ENCODE assay signal across 17 cellular contexts in genomic region chr3:18757476-18757875, GRCh38.
DNase-seq lines count a peak whose midpoint lies in the region; ATAC-seq and TF ChIP-seq lines count a peak whose summit lies in the region.
"Had no signal": no experiment of that assay in that cellular context is flagged by ENCODE, and none has a peak within 500 bp of the region (broad histone marks: within the 10 kb centered on the region; RNA-seq: fewer than 3 reads in every experiment).

No MANE protein-coding gene starts in this region.

- peak overlapping the region in 1 of 2 donors; percentile 16 for H3K4me3 ChIP-seq in mucosa of rectum (ENCODE audit: low read length in 2 of 2)
- H3K4me3 ChIP-seq in right cardiac atrium (ENCODE audit: low read length) = no peak overlapping the region
- H3K4me3 ChIP-seq: BLaER1 treated with 17β-estradiol and CSF1 and Interleukin-3, amounts not matched to agents 10 nM and 100 nM; heart right ventricle; lower lobe of right lung; uterus had no signal

- H3K9ac ChIP-seq in mucosa of rectum (ENCODE audit: low read depth in 1 of 2, low read length in 2 of 2) = no peak overlapping the region
- H3K9ac ChIP-seq: BLaER1 treated with 17β-estradiol and CSF1 and Interleukin-3, amounts not matched to agents 10 nM and 100 nM had no signal

- no TSS peak for BruUV-seq in Calu3 (replicated peaks; lab: Mats Ljungman, UMichigan)

- H3K36me3 Mint-ChIP-seq in T-helper 2 cell treated with Interferon-gamma antibody and Interleukin-4, amounts not matched to agents 5 μg/mL and 100 μg/mL, for 36 hours (ENCODE audit: low read depth) = no peaks in the 10 kb centered on the region
- peaks cover 5% of the 10 kb centered on the region for H3K36me3 Mint-ChIP-seq in Calu3 (ENCODE audit: insufficient read depth, unreplicated experiment)
- H3K36me3 Mint-ChIP-seq in activated T-helper 2 cell treated with anti-CD3 and anti-CD28 coated beads, Interferon-gamma antibody, Interleukin-2, Interleukin-4, amounts not matched to agents 10 μg/mL and 5 μg/mL and 100 μg/mL, durations not matched to agents 14 hours and 24 hours and 36 hours (ENCODE audit: low read depth) = peaks cover 10% of the 10 kb centered on the region

- H3K4me1 ChIP-seq in mucosa of rectum (ENCODE audit: control insufficient read depth in 2 of 2, insufficient read depth in 2 of 2, low read length in 2 of 2) = peaks cover 6 to 16% of the 10 kb centered on the region in 2 donors
- no peaks in the 10 kb centered on the region for H3K4me1 ChIP-seq in right cardiac atrium (ENCODE audit: control insufficient read depth, insufficient read depth, low read length)
- H3K4me1 ChIP-seq: BLaER1 treated with 17β-estradiol and CSF1 and Interleukin-3, amounts not matched to agents 10 nM and 100 nM; heart right ventricle; lower lobe of right lung; uterus had no signal

- peaks cover 45% of the 10 kb centered on the region for H3K4me1 Mint-ChIP-seq in T-helper 2 cell treated with Interferon-gamma antibody and Interleukin-4, amounts not matched to agents 5 μg/mL and 100 μg/mL, for 36 hours (ENCODE audit: low read depth)
- peaks cover 9% of the 10 kb centered on the region for H3K4me1 Mint-ChIP-seq in Calu3 (ENCODE audit: low read depth, unreplicated experiment)
- H3K4me1 Mint-ChIP-seq in activated T-helper 2 cell treated with anti-CD3 and anti-CD28 coated beads, Interferon-gamma antibody, Interleukin-2, Interleukin-4, amounts not matched to agents 10 μg/mL and 5 μg/mL and 100 μg/mL, durations not matched to agents 14 hours and 24 hours and 36 hours (ENCODE audit: low read depth) = peaks cover 49% of the 10 kb centered on the region

- ATAC-seq in HG02610 (IDR thresholded peaks at IDR 0.05; ENCODE audit: unreplicated experiment) (no peak), right cardiac atrium (no peak)

- peak overlapping the region; percentile 39 to 57 for H3K27ac ChIP-seq in mucosa of rectum (ENCODE audit: low read depth in 2 of 2, low read length in 2 of 2)
- H3K27ac ChIP-seq in right cardiac atrium (ENCODE audit: low read length) = no peak overlapping the region
- H3K27ac ChIP-seq: BLaER1 treated with 17β-estradiol and CSF1 and Interleukin-3, amounts not matched to agents 10 nM and 100 nM; brain microvascular endothelial cell; heart right ventricle; lower lobe of right lung; uterus had no signal

- H3K27me3 Mint-ChIP-seq in T-helper 2 cell treated with Interferon-gamma antibody and Interleukin-4, amounts not matched to agents 5 μg/mL and 100 μg/mL, for 36 hours (ENCODE audit: low read depth) = no peaks in the 10 kb centered on the region
- H3K27me3 Mint-ChIP-seq in Calu3 (ENCODE audit: unreplicated experiment) = no peaks in the 10 kb centered on the region
- H3K27me3 Mint-ChIP-seq in activated T-helper 2 cell treated with anti-CD3 and anti-CD28 coated beads, Interferon-gamma antibody, Interleukin-2, Interleukin-4, amounts not matched to agents 10 μg/mL and 5 μg/mL and 100 μg/mL, durations not matched to agents 14 hours and 24 hours and 36 hours (ENCODE audit: low read depth) = no peaks in the 10 kb centered on the region

- no peaks in the 10 kb centered on the region for H3K36me3 ChIP-seq in mucosa of rectum (ENCODE audit: control insufficient read depth in 2 of 2, insufficient read depth in 2 of 2, low read length in 2 of 2)
- H3K36me3 ChIP-seq: BLaER1 treated with 17β-estradiol and CSF1 and Interleukin-3, amounts not matched to agents 10 nM and 100 nM; brain microvascular endothelial cell; heart right ventricle; lower lobe of right lung; uterus had no signal

- peak overlapping the region; percentile 76 for H3K27ac Mint-ChIP-seq in T-helper 2 cell treated with Interferon-gamma antibody and Interleukin-4, amounts not matched to agents 5 μg/mL and 100 μg/mL, for 36 hours
- H3K27ac Mint-ChIP-seq in Calu3 (ENCODE audit: unreplicated experiment) = peak overlapping the region; percentile 73
- peak overlapping the region; percentile 85 for H3K27ac Mint-ChIP-seq in activated T-helper 2 cell treated with anti-CD3 and anti-CD28 coated beads, Interferon-gamma antibody, Interleukin-2, Interleukin-4, amounts not matched to agents 10 μg/mL and 5 μg/mL and 100 μg/mL, durations not matched to agents 14 hours and 24 hours and 36 hours
- H3K27ac Mint-ChIP-seq: H9 had no signal

- TF ChIP-seq CTCF in Calu3 (IDR thresholded peaks at IDR 0.05; ENCODE audit: unreplicated experiment) = no peak

- intact Hi-C loops in Calu3 (cut with micrococcal nuclease; ENCODE audit: unreplicated experiment) = loop anchor here (5.0 to 10.0 kb wide), 2 partner anchors 100 to 333 kb away; partner anchors contain the start of gene SATB1
- intact Hi-C loops in activated T-helper 2 cell treated with anti-CD3 and anti-CD28 coated beads, Interferon-gamma antibody, Interleukin-2, Interleukin-4, amounts not matched to agents 10 μg/mL and 5 μg/mL and 100 μg/mL, durations not matched to agents 14 hours and 24 hours and 36 hours (cut with micrococcal nuclease) = loop anchor here (5.0 kb wide), 1 partner anchor 40 kb away; no protein-coding TSS in a partner anchor
- intact Hi-C loops in right cardiac atrium (cut with DNase I) = no loop called here

- no peaks in the 10 kb centered on the region for H3K9me3 Mint-ChIP-seq in T-helper 2 cell treated with Interferon-gamma antibody and Interleukin-4, amounts not matched to agents 5 μg/mL and 100 μg/mL, for 36 hours
- peaks cover 3% of the 10 kb centered on the region for H3K9me3 Mint-ChIP-seq in Calu3 (ENCODE audit: low read depth, unreplicated experiment)
- no peaks in the 10 kb centered on the region for H3K9me3 Mint-ChIP-seq in activated T-helper 2 cell treated with anti-CD3 and anti-CD28 coated beads, Interferon-gamma antibody, Interleukin-2, Interleukin-4, amounts not matched to agents 10 μg/mL and 5 μg/mL and 100 μg/mL, durations not matched to agents 14 hours and 24 hours and 36 hours
- H3K9me3 Mint-ChIP-seq: H9 had no signal

- CTCF ChIA-PET in Calu3 (lab: Charles Lee) = interaction anchor here (0.8 to 2.5 kb wide), 7 partner anchors 43 to 863 kb away, joined by 3 to 17 read pairs (median 3); no protein-coding TSS in a partner anchor

- DNase-seq in T-helper 2 cell treated with Interferon-gamma antibody and Interleukin-4, amounts not matched to agents 5 μg/mL and 100 μg/mL, for 36 hours (ENCODE audit: low spot score) = no peak
- no peak for DNase-seq in T-helper 2 cell
- DNase-seq in Calu3 = no peak
- DNase-seq in activated T-helper 2 cell treated with anti-CD3 and anti-CD28 coated beads, Interferon-gamma antibody, Interleukin-2, Interleukin-4, amounts not matched to agents 10 μg/mL and 5 μg/mL and 100 μg/mL, durations not matched to agents 14 hours and 24 hours and 36 hours (ENCODE audit: low spot score) = no peak
- DNase-seq in NCI-H1930 (lab: John Stamatoyannopoulos, UW) = no peak
- no peak for DNase-seq in right cardiac atrium
- DNase-seq: brain microvascular endothelial cell; cortex of kidney; lower lobe of right lung; NCI-H524 treated with DMSO at 0.1 percent for 48 hours; stimulated activated naive CD4-positive, alpha-beta T cell treated with Interleukin-2 at 50 U/mL for 16 hours; uterus had no signal

- H3K27me3 ChIP-seq in mucosa of rectum (ENCODE audit: control insufficient read depth in 2 of 2, insufficient read depth in 2 of 2, low read length in 2 of 2) (no peaks in the 10 kb centered on the region), right cardiac atrium (ENCODE audit: control insufficient read depth, insufficient read depth) (no peaks in the 10 kb centered on the region)
- H3K27me3 ChIP-seq: BLaER1 treated with 17β-estradiol and CSF1 and Interleukin-3, amounts not matched to agents 10 nM and 100 nM; brain microvascular endothelial cell; heart right ventricle; uterus had no signal

- H3K4me3 Mint-ChIP-seq in T-helper 2 cell treated with Interferon-gamma antibody and Interleukin-4, amounts not matched to agents 5 μg/mL and 100 μg/mL, for 36 hours = peak overlapping the region; percentile 4
- H3K4me3 Mint-ChIP-seq in Calu3 (ENCODE audit: low read depth, unreplicated experiment) = no peak overlapping the region
- no peak overlapping the region for H3K4me3 Mint-ChIP-seq in activated T-helper 2 cell treated with anti-CD3 and anti-CD28 coated beads, Interferon-gamma antibody, Interleukin-2, Interleukin-4, amounts not matched to agents 10 μg/mL and 5 μg/mL and 100 μg/mL, durations not matched to agents 14 hours and 24 hours and 36 hours (ENCODE audit: low read depth)
- H3K4me3 Mint-ChIP-seq: H9 had no signal

- no peaks in the 10 kb centered on the region for H3K9me3 ChIP-seq in mucosa of rectum (ENCODE audit: control insufficient read depth in 2 of 2, low read length in 2 of 2)
- no peaks in the 10 kb centered on the region for H3K9me3 ChIP-seq in right cardiac atrium (ENCODE audit: control insufficient read depth, low read length)
- H3K9me3 ChIP-seq: BLaER1 treated with 17β-estradiol and CSF1 and Interleukin-3, amounts not matched to agents 10 nM and 100 nM; heart right ventricle; lower lobe of right lung; uterus had no signal

- 87% methylated on average over 3 of the region's 3 CpGs for WGBS in right cardiac atrium

Comparison
In these comparisons a context has a peak if more than half of its experiments do, and no peak if none do; other contexts are left out.
1. intact Hi-C loops: an anchor here in Calu3 (5.0 to 10.0 kb wide) and activated T-helper 2 cell treated with anti-CD3 and anti-CD28 coated beads, Interferon-gamma antibody, Interleukin-2, Interleukin-4, amounts not matched to agents 10 μg/mL and 5 μg/mL and 100 μg/mL, durations not matched to agents 14 hours and 24 hours and 36 hours (5.0 kb wide); none called in right cardiac atrium.